ENCODE assay signal across 1 cellular context in genomic region chr4:26856906-26857277, GRCh38.
TF ChIP-seq lines count a peak whose summit lies in the region.

No MANE protein-coding gene starts in this region.

TF ChIP-seq in endothelial cell of umbilical vein, 7 proteins besides CTCF, POLR2A, EP300 and RAD21 (continued from another document):
- TF ChIP-seq JUN (IDR thresholded peaks at IDR 0.05; ENCODE audit: borderline replicate concordance, insufficient read depth, insufficient read length, low read depth), result no peak
- TF ChIP-seq MYC (IDR thresholded peaks at IDR 0.05; ENCODE audit: low read depth, low read length), result no peak
- no peak for TF ChIP-seq GATA2 (IDR thresholded peaks at IDR 0.05; ENCODE audit: insufficient read depth, insufficient read length, low read depth, low read length)
